17 cellular contexts compared by ENCODE assay signal in the genomic region with DNA sequence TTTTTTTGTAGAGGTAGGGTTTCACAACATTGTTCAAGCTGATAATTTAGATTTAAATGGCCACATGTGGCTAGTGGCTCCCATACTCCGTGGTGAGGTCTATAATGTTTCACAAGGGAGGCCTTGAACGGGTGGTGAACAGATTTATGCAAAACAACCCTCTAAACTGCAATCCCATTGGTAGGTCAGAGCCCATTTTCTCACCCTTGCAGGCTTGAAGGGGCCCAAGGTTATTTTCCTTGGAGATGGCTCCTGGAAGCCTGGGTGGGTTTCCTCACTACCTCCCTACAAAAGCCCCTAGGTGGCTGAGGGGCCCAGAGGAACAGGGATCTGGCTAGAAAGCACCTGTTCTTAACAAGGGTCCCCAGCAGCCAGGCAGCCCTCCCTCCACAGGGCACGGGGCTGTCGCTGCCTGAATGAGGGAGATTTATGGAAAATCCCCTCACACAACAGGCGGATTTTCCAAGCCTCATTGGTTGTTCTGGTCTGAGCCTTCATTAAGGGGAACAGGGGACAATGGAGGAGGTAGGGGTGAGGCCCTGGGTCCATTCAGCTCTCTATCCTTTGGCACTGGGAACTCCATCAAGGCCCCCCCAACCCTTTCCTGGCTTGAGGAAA.
DNase-seq lines count a peak whose midpoint lies in the region; ATAC-seq, FAIRE-seq and TF ChIP-seq lines count a peak whose summit lies in the region.
"Had no signal": no experiment of that assay in that cellular context is flagged by ENCODE, and none has a peak within 500 bp of the region (broad histone marks: within the 10 kb centered on the region; RNA-seq: fewer than 3 reads in every experiment).

No MANE protein-coding gene starts in this region.

- H3K9me3 ChIP-seq in HepG2 (ENCODE audit: low read length) (no peaks in the 10 kb centered on the region), right lobe of liver (no peaks in the 10 kb centered on the region), WERI-Rb-1 (ENCODE audit: severe bottlenecking) (no peaks in the 10 kb centered on the region), hepatocyte (ENCODE audit: low read depth) (no peaks in the 10 kb centered on the region), mammary epithelial cell (replicated peaks; ENCODE audit: insufficient read depth, low read length) (no peaks in the 10 kb centered on the region)

- 7% methylated on average over 5 of the region's 5 CpGs for WGBS in HepG2 (ENCODE audit: low lambda C conversion rate)
- WGBS in right lobe of liver (ENCODE audit: insufficient coverage, low coverage, low lambda C conversion rate, missing lambda C conversion rate): 58% methylated on average over 2 of the region's 5 CpGs
- WGBS in hepatocyte (ENCODE audit: low lambda C conversion rate, missing lambda C conversion rate): 58% methylated on average over 5 of the region's 5 CpGs
- WGBS in mammary epithelial cell (ENCODE audit: low coverage, missing lambda C conversion rate): 66% methylated on average over 5 of the region's 5 CpGs

- no peak overlapping the region for H2AFZ ChIP-seq in HepG2 (ENCODE audit: low read length)
- no peak overlapping the region for H2AFZ ChIP-seq in hepatocyte
- no peak overlapping the region for H2AFZ ChIP-seq in mammary epithelial cell (ENCODE audit: low read depth, low read length)

- no peak for TF ChIP-seq POLR2A in HepG2 (IDR thresholded peaks at IDR 0.05; ENCODE audit: insufficient read depth in 1 of 2, low read depth in 2 of 2, low read length in 2 of 2)
- no peak for TF ChIP-seq POLR2A in right lobe of liver (IDR thresholded peaks at IDR 0.05)

- H3K4me1 ChIP-seq in HepG2 (ENCODE audit: insufficient read depth, low read length): peaks cover 67% of the 10 kb centered on the region
- peaks cover 0 to 34% (median 14%) of the 10 kb centered on the region in 4 donors for H3K4me1 ChIP-seq in right lobe of liver
- H3K4me1 ChIP-seq in hepatocyte (ENCODE audit: insufficient read depth): peaks cover 81% of the 10 kb centered on the region
- peaks cover 9% of the 10 kb centered on the region for H3K4me1 ChIP-seq in mammary epithelial cell (ENCODE audit: insufficient read depth, low read length)

- dilution Hi-C loops in mammary epithelial cell (cut with HindIII; ENCODE audit: low sequenced_read_pairs): loop anchor here (5.0 kb wide), 1 partner anchor 83 kb away; no protein-coding TSS in a partner anchor

- TF ChIP-seq CTCF in HepG2 (CRISPR knock-in tag; IDR thresholded peaks at IDR 0.05) (no peak), right lobe of liver (IDR thresholded peaks at IDR 0.05) (no peak), WERI-Rb-1 (IDR thresholded peaks at IDR 0.05; ENCODE audit: low read depth, low read length) (no peak), hepatocyte (IDR thresholded peaks at IDR 0.05; ENCODE audit: poor library complexity) (no peak), mammary epithelial cell (conservative IDR thresholded peaks at IDR 0.05 in 1 of 2, IDR thresholded peaks at IDR 0.05 in 1 of 2; ENCODE audit: extremely low read depth in 1 of 2, insufficient read depth in 1 of 2, low read depth in 1 of 2, low read length in 2 of 2) (no peak)

- no peaks in the 10 kb centered on the region for H3K9me2 ChIP-seq in hepatocyte (replicated peaks; ENCODE audit: insufficient read depth)

- H3K9ac ChIP-seq in HepG2 (ENCODE audit: insufficient read depth, low read depth, low read length): no peak overlapping the region
- no peak overlapping the region for H3K9ac ChIP-seq in mammary epithelial cell (ENCODE audit: insufficient read depth, low read length)
- H3K9ac ChIP-seq: KMS-11 had no signal

- no peaks in the 10 kb centered on the region for H4K20me1 ChIP-seq in HepG2 (ENCODE audit: insufficient read depth, low read length)
- no peaks in the 10 kb centered on the region for H4K20me1 ChIP-seq in hepatocyte (ENCODE audit: insufficient read depth, poor library complexity, severe bottlenecking)
- H4K20me1 ChIP-seq in mammary epithelial cell (ENCODE audit: insufficient read depth, low read length): no peaks in the 10 kb centered on the region

- H3K4me3 ChIP-seq in HepG2 (replicated peaks in 1 of 3; ENCODE audit: insufficient read depth in 1 of 3, low read depth in 2 of 3, low read length in 3 of 3) (no peak overlapping the region), right lobe of liver (no peak overlapping the region), WERI-Rb-1 (ENCODE audit: low read depth, low read length) (no peak overlapping the region), hepatocyte (no peak overlapping the region), mammary epithelial cell (replicated peaks in 1 of 3; ENCODE audit: insufficient read depth in 1 of 3, low read depth in 2 of 3, low read length in 3 of 3) (no peak overlapping the region)

- H3K27me3 Mint-ChIP-seq in activated naive CD8-positive, alpha-beta T cell treated with anti-CD3 and anti-CD28 coated beads for 36 hours: peaks cover 4% of the 10 kb centered on the region

- no peaks in the 10 kb centered on the region for H3K4me1 Mint-ChIP-seq in activated naive CD8-positive, alpha-beta T cell treated with anti-CD3 and anti-CD28 coated beads for 36 hours

- H3K36me3 ChIP-seq in HepG2 (replicated peaks in 1 of 2; ENCODE audit: control insufficient read depth in 1 of 2, insufficient read depth in 2 of 2, low read length in 2 of 2): no peaks in the 10 kb centered on the region
- no peaks in the 10 kb centered on the region for H3K36me3 ChIP-seq in right lobe of liver
- H3K36me3 ChIP-seq in WERI-Rb-1: no peaks in the 10 kb centered on the region
- H3K36me3 ChIP-seq in hepatocyte (replicated peaks; ENCODE audit: insufficient read depth, low read depth): no peaks in the 10 kb centered on the region
- no peaks in the 10 kb centered on the region for H3K36me3 ChIP-seq in mammary epithelial cell (ENCODE audit: insufficient read depth, low read length)

- no peaks in the 10 kb centered on the region for H3K79me2 ChIP-seq in HepG2 (ENCODE audit: insufficient read depth, low read length)
- no peaks in the 10 kb centered on the region for H3K79me2 ChIP-seq in hepatocyte
- no peaks in the 10 kb centered on the region for H3K79me2 ChIP-seq in mammary epithelial cell (ENCODE audit: insufficient read depth, low read length)

- no peak overlapping the region for H3K4me3 Mint-ChIP-seq in activated naive CD8-positive, alpha-beta T cell treated with anti-CD3 and anti-CD28 coated beads for 36 hours

- H3K27me3 ChIP-seq in HepG2 (ENCODE audit: control insufficient read depth in 1 of 2, insufficient read depth in 2 of 2, low read length in 2 of 2): peaks cover 9 to 67% of the 10 kb centered on the region in 2 experiments
- H3K27me3 ChIP-seq in right lobe of liver: no peaks in the 10 kb centered on the region
- no peaks in the 10 kb centered on the region for H3K27me3 ChIP-seq in WERI-Rb-1 (ENCODE audit: insufficient read depth, low read depth, severe bottlenecking)
- no peaks in the 10 kb centered on the region for H3K27me3 ChIP-seq in hepatocyte
- no peaks in the 10 kb centered on the region for H3K27me3 ChIP-seq in mammary epithelial cell (ENCODE audit: insufficient read depth, low read length)

- H3K27ac ChIP-seq in HepG2 (ENCODE audit: extremely low read length, insufficient read depth, low read length): no peak overlapping the region
- no peak overlapping the region for H3K27ac ChIP-seq in right lobe of liver
- H3K27ac ChIP-seq in WERI-Rb-1: peak overlapping the region; percentile 67
- peak overlapping the region; percentile 93 for H3K27ac ChIP-seq in hepatocyte
- no peak overlapping the region for H3K27ac ChIP-seq in mammary epithelial cell (ENCODE audit: insufficient read depth, low read depth, low read length)
- H3K27ac ChIP-seq: KMS-11 had no signal

- BruUV-seq in HepG2 (replicated peaks; lab: Mats Ljungman, UMichigan): no TSS peak
- BruUV-seq in mammary epithelial cell (replicated peaks; lab: Mats Ljungman, UMichigan): no TSS peak

- CTCF ChIA-PET in HepG2 (lab: Yijun Ruan, JAX; ENCODE audit: low intra/inter-chr PET ratio, low total read pairs): no interaction called here
- CTCF ChIA-PET in mammary epithelial cell (lab: Charles Lee; ENCODE audit: low non-redundant PET): no interaction called here

- FAIRE-seq in HepG2 (lab: Jason Lieb, UNC): no peak

- intact Hi-C loops in HepG2 (cut with micrococcal nuclease; ENCODE audit: unreplicated experiment): loop anchor here (5.0 kb wide), 1 partner anchor 118 kb away; no protein-coding TSS in a partner anchor
- intact Hi-C loops in right lobe of liver (cut with DNase I): no loop called here
- intact Hi-C loops in mammary epithelial cell (cut with micrococcal nuclease): loop anchor here (5.0 to 10.0 kb wide), 2 partner anchors 112 to 170 kb away; no protein-coding TSS in a partner anchor

- POLR2A ChIA-PET in HepG2 (lab: Yijun Ruan, JAX): no interaction called here

- no peak for TF ChIP-seq RAD21 in HepG2 (CRISPR knock-in tag; IDR thresholded peaks at IDR 0.05)

- in situ Hi-C loops in HepG2 (cut with HindIII; ENCODE audit: extremely low pct_ligation_motif_present, low pct_unique_long_range_greater_than_20kb) (no loop called here), mammary epithelial cell (cut with MboI; ENCODE audit: low sequenced_read_pairs in 2 of 2) (no loop called here)

- TF ChIP-seq EP300 in HepG2 (IDR thresholded peaks at IDR 0.05; ENCODE audit: low read depth in 2 of 2, low read length in 2 of 2): no peak
- TF ChIP-seq EP300 in HepG2 (CRISPR knock-in tag; IDR thresholded peaks at IDR 0.05; ENCODE audit: borderline replicate concordance): no peak

- H3K4me2 ChIP-seq in HepG2 (ENCODE audit: low read depth, low read length): no peak overlapping the region
- H3K4me2 ChIP-seq in hepatocyte: no peak overlapping the region
- no peak overlapping the region for H3K4me2 ChIP-seq in mammary epithelial cell (ENCODE audit: insufficient read depth, low read depth, low read length)
- H3K4me2 ChIP-seq: KMS-11 had no signal

- H3K36me3 Mint-ChIP-seq in activated naive CD8-positive, alpha-beta T cell treated with anti-CD3 and anti-CD28 coated beads for 36 hours: no peaks in the 10 kb centered on the region

- DNase-seq in HepG2 (ENCODE audit: low spot score) (no peak), right lobe of liver (no peak), WERI-Rb-1 (peak; percentile 79), hepatocyte (ENCODE audit: low spot score) (no peak), KG1 (lab: John Stamatoyannopoulos, UW) (no peak), mammary epithelial cell (no peak)
- no peak for DNase-seq in activated naive CD8-positive, alpha-beta T cell treated with anti-CD3 and anti-CD28 coated beads for 36 hours
- DNase-seq: C1 segment of cervical spinal cord, EL, HCEC 1CT, NCI-H1092, NCI-H2081, NCI-H510A treated with DMSO at 0.1 percent for 48 hours, OCI-M1, RPMI8226, SIG-M5 had no signal

- H3K27ac Mint-ChIP-seq in activated naive CD8-positive, alpha-beta T cell treated with anti-CD3 and anti-CD28 coated beads for 36 hours: no peak overlapping the region

- ATAC-seq in HepG2 (no peak), right lobe of liver (no peak)

- no peaks in the 10 kb centered on the region for H3K9me3 Mint-ChIP-seq in activated naive CD8-positive, alpha-beta T cell treated with anti-CD3 and anti-CD28 coated beads for 36 hours

TF ChIP-seq in HepG2, 621 proteins besides CTCF, POLR2A, EP300 and RAD21 (continues in another document):
- no peak for TF ChIP-seq ZNF160 (CRISPR knock-in tag; IDR thresholded peaks at IDR 0.05)
- no peak for TF ChIP-seq NKX3-1 (CRISPR knock-in tag; IDR thresholded peaks at IDR 0.05)
- no peak for TF ChIP-seq ISL2 (CRISPR knock-in tag; IDR thresholded peaks at IDR 0.05)
- TF ChIP-seq PHF20 (CRISPR knock-in tag; IDR thresholded peaks at IDR 0.05): no peak
- no peak for TF ChIP-seq RELA (CRISPR knock-in tag; IDR thresholded peaks at IDR 0.05)

Comparison
In these comparisons a context has a peak if more than half of its experiments do, and no peak if none do; other contexts are left out.
1. intact Hi-C loops: an anchor here in HepG2 (5.0 kb wide) and mammary epithelial cell (5.0 to 10.0 kb wide); none called in right lobe of liver.
2. H3K27ac ChIP-seq: peak in WERI-Rb-1 (single experiment) and hepatocyte (single experiment); none in HepG2 (single experiment), right lobe of liver (0 of 3) and mammary epithelial cell (single experiment).